ENCODE assay signal across 2 cellular contexts in genomic region chr11:36062796-36063380, GRCh38.
TF ChIP-seq lines count a peak whose summit lies in the region.

No MANE protein-coding gene starts in this region.

TF ChIP-seq in liver, 16 proteins besides CTCF, POLR2A, EP300 and RAD21 (continued from another document):
- TF ChIP-seq REST (IDR thresholded peaks at IDR 0.05) (no peak), YY1 (IDR thresholded peaks at IDR 0.05) (no peak), ZBTB33 (IDR thresholded peaks at IDR 0.05) (no peak), HNF4G (IDR thresholded peaks at IDR 0.05) (no peak)

TF ChIP-seq in HepG2, 621 proteins besides CTCF, POLR2A, EP300 and RAD21 (continued from another document):
- TF ChIP-seq ETV5 (CRISPR knock-in tag; IDR thresholded peaks at IDR 0.05; ENCODE audit: borderline replicate concordance) (no peak), EHMT2 (IDR thresholded peaks at IDR 0.05; ENCODE audit: borderline replicate concordance, low read depth, low read length) (no peak), IKZF5 (CRISPR knock-in tag; IDR thresholded peaks at IDR 0.05) (no peak), SRSF9 (IDR thresholded peaks at IDR 0.05; ENCODE audit: borderline replicate concordance, insufficient read depth, low read depth, low read length, poor library complexity, severe bottlenecking) (no peak), RARG (CRISPR knock-in tag; IDR thresholded peaks at IDR 0.05; ENCODE audit: low read depth) (no peak), STAT6 (CRISPR knock-in tag; IDR thresholded peaks at IDR 0.05; ENCODE audit: borderline replicate concordance) (no peak)
TF ChIP-seq in HepG2: peak in this region for 0.
